Comparison of ENCODE assay signal across 8 cellular contexts in genomic region chr10:13586676-13587355, GRCh38. TPM values are rescaled to one million over a fixed set of nuclear protein-coding genes. Genes with fewer than 3 reads are reported as not detected.
DNase-seq lines count a peak whose midpoint lies in the region; ATAC-seq and TF ChIP-seq lines count a peak whose summit lies in the region.

TSS of gene PRPF18 (plus strand) at chr10:13586965. CDS start at chr10:13587087, 122 bp downstream.

- ATAC-seq in HG02884 (IDR thresholded peaks at IDR 0.05; ENCODE audit: unreplicated experiment), result peak; percentile 99
- ATAC-seq in heart right ventricle, result peak; percentile 99 to 100 (median 99)
- peak; percentile 99 to 100 for ATAC-seq in upper lobe of left lung (ENCODE audit: low FRiP score in 2 of 2)

- H3K27ac ChIP-seq in heart right ventricle (peak within 1 kb of the TSS in 7 of 10 donors; percentile 49 to 79 (median 76)), upper lobe of left lung (peak within 1 kb of the TSS; percentile 53 to 84 (median 66))

- DNase-seq in GM13977 (ENCODE audit: low spot score), result peak; percentile 94
- peak; percentile 98 for DNase-seq in NCI-H146 treated with DMSO at 0.1 percent for 48 hours (lab: John Stamatoyannopoulos, UW; ENCODE audit: unreplicated experiment)
- peak; percentile 91 for DNase-seq in amniotic epithelial cell (ENCODE audit: low read depth)
- peak; percentile 91 to 94 for DNase-seq in heart right ventricle
- peak; percentile 91 to 99 (median 95) for DNase-seq in posterior cingulate gyrus
- DNase-seq in upper lobe of left lung, result peak; percentile 96 to 99

- H3K27me3 ChIP-seq in heart right ventricle, result peaks cover 0 to 39% (median 16%) of the 10 kb centered on the region in 7 donors
- H3K27me3 ChIP-seq in upper lobe of left lung, result no peaks in the 10 kb centered on the region

- intact Hi-C loops in T-helper 1 cell treated with Interleukin-12 subunit alpha and Interleukin-12 subunit beta and Interleukin-4 antibody, amounts not matched to agents 30 ng/mL and 1 ng/mL, for 36 hours (cut with micrococcal nuclease), result loop anchor here (1.0 to 5.0 kb wide), 14 partner anchors 58 to 1581 kb away; partner anchors contain the start of genes BEND7, CDNF, HSPA14 and MCM10
- intact Hi-C loops in heart right ventricle (cut with DNase I), result loop anchor here in 3 of 10 donors (1.0 to 10.0 kb wide), 3 partner anchors 212 to 215 kb away; no protein-coding TSS in a partner anchor
- intact Hi-C loops in posterior cingulate gyrus (cut with DNase I), result loop anchor here (2.0 kb wide), 1 partner anchor 214 kb away; no protein-coding TSS in a partner anchor

- in situ Hi-C loops in GM13977 (cut with MboI; ENCODE audit: low pct_unique_long_range_greater_than_20kb, low sequenced_read_pairs, unreplicated experiment), result no loop called here

- TF ChIP-seq POLR2A in upper lobe of left lung (IDR thresholded peaks at IDR 0.05), result peak in 2 of 4 donors; percentile 37 to 48

- H3K4me1 ChIP-seq in heart right ventricle (peaks cover 3 to 29% (median 18%) of the 10 kb centered on the region in 9 donors), upper lobe of left lung (peaks cover 8 to 18% (median 11%) of the 10 kb centered on the region in 4 donors)

- 0% methylated on average over 38 of the region's 38 CpGs for WGBS in heart right ventricle, 2 donors
- WGBS in upper lobe of left lung, 2 donors, result 1% methylated on average over 31 to 34 of the region's 38 CpGs

- H3K36me3 ChIP-seq in heart right ventricle, result peaks cover 0 to 11% (median 0%) of the 10 kb centered on the region in 9 donors
- peaks cover 0 to 2% (median 0%) of the 10 kb centered on the region in 4 donors for H3K36me3 ChIP-seq in upper lobe of left lung

- no peak for TF ChIP-seq EP300 in upper lobe of left lung (IDR thresholded peaks at IDR 0.05)

- H3K4me3 ChIP-seq in heart right ventricle, result peak within 1 kb of the TSS; percentile 64 to 94 (median 79)
- peak within 1 kb of the TSS; percentile 74 to 93 (median 81) for H3K4me3 ChIP-seq in upper lobe of left lung

- TF ChIP-seq CTCF in GM13977 (IDR thresholded peaks at IDR 0.05; ENCODE audit: extremely low read depth, insufficient read depth, missing control alignments) (peak; percentile 96), heart right ventricle (IDR thresholded peaks at IDR 0.05) (peak; percentile 89 to 100 (median 97)), upper lobe of left lung (IDR thresholded peaks at IDR 0.05) (peak; percentile 87 to 96 (median 94))

- H3K9me3 ChIP-seq in heart right ventricle (no peaks in the 10 kb centered on the region), upper lobe of left lung (no peaks in the 10 kb centered on the region)

RNA-seq across cellular contexts. Expression of gene PRPF18, which starts in this region (rescaled TPM):
- 24.6 and 25.6 TPM in 2 replicates for total RNA-seq in T-helper 1 cell treated with Interleukin-12 subunit alpha and Interleukin-12 subunit beta and Interleukin-4 antibody, amounts not matched to agents 30 ng/mL and 1 ng/mL, for 36 hours
- total RNA-seq in heart right ventricle, result 10 to 100 TPM; 13.3 to 17.1 (median 15.4) TPM
- 10 to 100 TPM in 1 of 2 donors, 1 to 10 TPM in 1; 6.7 to 13.1 TPM for polyA plus RNA-seq in heart right ventricle
- total RNA-seq in upper lobe of left lung, result 10 to 100 TPM; 14.4 to 50.3 (median 22.3) TPM

Comparison
In these comparisons a context has a peak if more than half of its experiments do, and no peak if none do; other contexts are left out.
1. Peak in every context shown above with its lines: DNase-seq, ATAC-seq, H3K4me3 ChIP-seq and H3K27ac ChIP-seq.